In the genomic region with DNA sequence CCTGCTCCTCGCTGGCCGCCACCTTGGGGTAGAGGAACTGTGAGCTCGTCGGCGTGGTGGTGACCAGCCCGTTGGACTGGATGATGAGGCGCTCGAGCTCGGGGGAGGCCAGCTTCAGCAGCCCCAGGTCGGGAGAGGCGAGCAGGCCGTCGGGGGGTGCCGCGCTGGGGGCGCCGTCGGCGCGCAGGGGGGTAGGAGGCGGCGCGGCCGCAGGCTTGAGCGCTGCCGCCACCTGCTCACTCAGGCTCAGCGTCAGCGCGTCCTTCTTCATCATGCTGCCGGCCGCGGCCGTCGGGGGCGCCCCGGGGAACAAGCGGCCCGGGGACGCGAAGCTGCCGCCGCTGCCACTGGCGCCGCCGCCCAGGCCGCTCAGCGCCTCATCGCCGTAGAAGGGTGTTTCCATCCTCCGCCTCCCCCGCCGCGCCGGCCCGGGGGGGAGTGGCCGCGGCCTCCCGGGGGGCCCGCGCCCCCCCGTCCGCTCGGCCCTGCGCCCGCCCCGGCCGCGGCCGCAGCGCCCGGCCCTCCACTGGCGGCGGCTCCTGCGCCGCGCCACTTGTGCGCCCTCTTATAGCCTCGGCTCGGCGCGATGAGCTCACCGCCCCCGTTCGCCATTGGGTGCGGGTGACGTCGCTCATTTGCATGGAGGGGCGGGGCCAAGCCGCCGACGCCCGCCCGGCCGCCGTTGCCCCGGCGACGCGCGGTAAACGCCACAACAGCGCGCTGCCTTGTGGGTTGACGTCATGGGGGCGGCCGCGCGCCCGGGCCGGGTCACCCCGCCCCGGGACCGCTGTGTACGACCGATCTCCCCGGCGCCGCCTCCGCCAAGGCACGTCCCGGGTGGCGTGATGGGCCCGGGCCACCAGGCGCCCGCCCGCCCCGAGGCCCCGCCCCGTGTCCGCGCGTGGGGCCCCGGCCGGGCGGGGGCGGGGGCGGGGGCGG, we compare ENCODE assay signal across 1 cellular context.
TF ChIP-seq lines count a peak whose summit lies in the region.

A gene (minus strand): TSS at position 541 of the 939 bp plus-strand sequence. CDS start 138 bp downstream, at position 403.

TF ChIP-seq in HepG2, 621 proteins besides CTCF, POLR2A, EP300 and RAD21 (continued from another document and continues in another):
- TF ChIP-seq KLF6 (CRISPR knock-in tag; IDR thresholded peaks at IDR 0.05) = no peak
- TF ChIP-seq ZNF382 (CRISPR knock-in tag; IDR thresholded peaks at IDR 0.05; ENCODE audit: borderline replicate concordance) = no peak
- no peak for TF ChIP-seq TRIM24 (CRISPR knock-in tag; IDR thresholded peaks at IDR 0.05)
- no peak for TF ChIP-seq ARID2 (CRISPR knock-in tag; IDR thresholded peaks at IDR 0.05; ENCODE audit: borderline replicate concordance)
- TF ChIP-seq, protein P1, sequence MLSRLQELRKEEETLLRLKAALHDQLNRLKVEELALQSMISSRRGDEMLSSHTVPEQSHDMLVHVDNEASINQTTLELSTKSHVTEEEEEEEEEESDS (CRISPR knock-in tag; IDR thresholded peaks at IDR 0.05; ENCODE audit: borderline replicate concordance) = no peak
- peak; percentile 75; the same call in 1 of the 2 replicates for TF ChIP-seq ZNF446 (CRISPR knock-in tag; IDR thresholded peaks at IDR 0.05)
- no peak for TF ChIP-seq ZNF30 (CRISPR knock-in tag; IDR thresholded peaks at IDR 0.05)
- TF ChIP-seq SP140L (CRISPR knock-in tag; IDR thresholded peaks at IDR 0.05; ENCODE audit: borderline replicate concordance) = no peak
- 0 out of 2 replicates have a peak, but pooled peaks have one; percentile 3 for TF ChIP-seq ZNF788 (CRISPR knock-in tag; IDR thresholded peaks at IDR 0.05; ENCODE audit: borderline replicate concordance)
- TF ChIP-seq, protein P2, sequence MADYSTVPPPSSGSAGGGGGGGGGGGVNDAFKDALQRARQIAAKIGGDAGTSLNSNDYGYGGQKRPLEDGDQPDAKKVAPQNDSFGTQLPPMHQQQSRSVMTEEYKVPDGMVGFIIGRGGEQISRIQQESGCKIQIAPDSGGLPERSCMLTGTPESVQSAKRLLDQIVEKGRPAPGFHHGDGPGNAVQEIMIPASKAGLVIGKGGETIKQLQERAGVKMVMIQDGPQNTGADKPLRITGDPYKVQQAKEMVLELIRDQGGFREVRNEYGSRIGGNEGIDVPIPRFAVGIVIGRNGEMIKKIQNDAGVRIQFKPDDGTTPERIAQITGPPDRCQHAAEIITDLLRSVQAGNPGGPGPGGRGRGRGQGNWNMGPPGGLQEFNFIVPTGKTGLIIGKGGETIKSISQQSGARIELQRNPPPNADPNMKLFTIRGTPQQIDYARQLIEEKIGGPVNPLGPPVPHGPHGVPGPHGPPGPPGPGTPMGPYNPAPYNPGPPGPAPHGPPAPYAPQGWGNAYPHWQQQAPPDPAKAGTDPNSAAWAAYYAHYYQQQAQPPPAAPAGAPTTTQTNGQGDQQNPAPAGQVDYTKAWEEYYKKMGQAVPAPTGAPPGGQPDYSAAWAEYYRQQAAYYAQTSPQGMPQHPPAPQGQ (CRISPR knock-in tag; IDR thresholded peaks at IDR 0.05; ENCODE audit: borderline replicate concordance) = no peak
- no peak for TF ChIP-seq ZBTB42 (CRISPR knock-in tag; IDR thresholded peaks at IDR 0.05)
- no peak for TF ChIP-seq ZNF678 (CRISPR knock-in tag; IDR thresholded peaks at IDR 0.05)
- TF ChIP-seq ZNF350 (CRISPR knock-in tag; IDR thresholded peaks at IDR 0.05; ENCODE audit: borderline replicate concordance, low read depth) = no peak
- TF ChIP-seq NR1H2 (CRISPR knock-in tag; IDR thresholded peaks at IDR 0.05; ENCODE audit: borderline replicate concordance, low read depth) = no peak
- TF ChIP-seq, protein P3, sequence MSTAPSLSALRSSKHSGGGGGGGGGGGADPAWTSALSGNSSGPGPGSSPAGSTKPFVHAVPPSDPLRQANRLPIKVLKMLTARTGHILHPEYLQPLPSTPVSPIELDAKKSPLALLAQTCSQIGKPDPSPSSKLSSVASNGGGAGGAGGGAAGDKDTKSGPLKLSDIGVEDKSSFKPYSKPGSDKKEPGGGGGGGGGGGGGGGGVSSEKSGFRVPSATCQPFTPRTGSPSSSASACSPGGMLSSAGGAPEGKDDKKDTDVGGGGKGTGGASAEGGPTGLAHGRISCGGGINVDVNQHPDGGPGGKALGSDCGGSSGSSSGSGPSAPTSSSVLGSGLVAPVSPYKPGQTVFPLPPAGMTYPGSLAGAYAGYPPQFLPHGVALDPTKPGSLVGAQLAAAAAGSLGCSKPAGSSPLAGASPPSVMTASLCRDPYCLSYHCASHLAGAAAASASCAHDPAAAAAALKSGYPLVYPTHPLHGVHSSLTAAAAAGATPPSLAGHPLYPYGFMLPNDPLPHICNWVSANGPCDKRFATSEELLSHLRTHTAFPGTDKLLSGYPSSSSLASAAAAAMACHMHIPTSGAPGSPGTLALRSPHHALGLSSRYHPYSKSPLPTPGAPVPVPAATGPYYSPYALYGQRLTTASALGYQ (CRISPR knock-in tag; IDR thresholded peaks at IDR 0.05) = 0 out of 2 replicates have a peak, but pooled peaks have one; percentile 15
- TF ChIP-seq DR1 (CRISPR knock-in tag; IDR thresholded peaks at IDR 0.05) = peak; percentile 85; the same call in 1 of the 2 replicates
- no peak for TF ChIP-seq RBAK (CRISPR knock-in tag; IDR thresholded peaks at IDR 0.05)
- peak; percentile 74; the same call in 1 of the 2 replicates for TF ChIP-seq MAZ (IDR thresholded peaks at IDR 0.05; ENCODE audit: borderline replicate concordance, low read depth, low read length)
- no peak; the same call in none of the 2 replicates for TF ChIP-seq MAZ (CRISPR knock-in tag; IDR thresholded peaks at IDR 0.05; ENCODE audit: low read depth)
- TF ChIP-seq, protein P4, sequence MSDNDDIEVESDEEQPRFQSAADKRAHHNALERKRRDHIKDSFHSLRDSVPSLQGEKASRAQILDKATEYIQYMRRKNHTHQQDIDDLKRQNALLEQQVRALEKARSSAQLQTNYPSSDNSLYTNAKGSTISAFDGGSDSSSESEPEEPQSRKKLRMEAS (IDR thresholded peaks at IDR 0.05) = peak; percentile 57
- TF ChIP-seq, protein P5, sequence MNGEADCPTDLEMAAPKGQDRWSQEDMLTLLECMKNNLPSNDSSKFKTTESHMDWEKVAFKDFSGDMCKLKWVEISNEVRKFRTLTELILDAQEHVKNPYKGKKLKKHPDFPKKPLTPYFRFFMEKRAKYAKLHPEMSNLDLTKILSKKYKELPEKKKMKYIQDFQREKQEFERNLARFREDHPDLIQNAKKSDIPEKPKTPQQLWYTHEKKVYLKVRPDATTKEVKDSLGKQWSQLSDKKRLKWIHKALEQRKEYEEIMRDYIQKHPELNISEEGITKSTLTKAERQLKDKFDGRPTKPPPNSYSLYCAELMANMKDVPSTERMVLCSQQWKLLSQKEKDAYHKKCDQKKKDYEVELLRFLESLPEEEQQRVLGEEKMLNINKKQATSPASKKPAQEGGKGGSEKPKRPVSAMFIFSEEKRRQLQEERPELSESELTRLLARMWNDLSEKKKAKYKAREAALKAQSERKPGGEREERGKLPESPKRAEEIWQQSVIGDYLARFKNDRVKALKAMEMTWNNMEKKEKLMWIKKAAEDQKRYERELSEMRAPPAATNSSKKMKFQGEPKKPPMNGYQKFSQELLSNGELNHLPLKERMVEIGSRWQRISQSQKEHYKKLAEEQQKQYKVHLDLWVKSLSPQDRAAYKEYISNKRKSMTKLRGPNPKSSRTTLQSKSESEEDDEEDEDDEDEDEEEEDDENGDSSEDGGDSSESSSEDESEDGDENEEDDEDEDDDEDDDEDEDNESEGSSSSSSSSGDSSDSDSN (CRISPR knock-in tag; IDR thresholded peaks at IDR 0.05) = peak; percentile 67; the same call in 1 of the 2 replicates
- no peak for TF ChIP-seq ZNF572 (CRISPR knock-in tag; IDR thresholded peaks at IDR 0.05)
- peak; percentile 46; the same call in 1 of the 2 replicates for TF ChIP-seq SALL1 (CRISPR knock-in tag; IDR thresholded peaks at IDR 0.05)
- TF ChIP-seq ZNF484 (CRISPR knock-in tag; IDR thresholded peaks at IDR 0.05; ENCODE audit: borderline replicate concordance, low read depth) = no peak
- peak; percentile 89 for TF ChIP-seq HNRNPLL (IDR thresholded peaks at IDR 0.05; ENCODE audit: low read depth, low read length, poor library complexity, severe bottlenecking)
- TF ChIP-seq HHEX (CRISPR knock-in tag; IDR thresholded peaks at IDR 0.05) = no peak
- TF ChIP-seq, protein P6, sequence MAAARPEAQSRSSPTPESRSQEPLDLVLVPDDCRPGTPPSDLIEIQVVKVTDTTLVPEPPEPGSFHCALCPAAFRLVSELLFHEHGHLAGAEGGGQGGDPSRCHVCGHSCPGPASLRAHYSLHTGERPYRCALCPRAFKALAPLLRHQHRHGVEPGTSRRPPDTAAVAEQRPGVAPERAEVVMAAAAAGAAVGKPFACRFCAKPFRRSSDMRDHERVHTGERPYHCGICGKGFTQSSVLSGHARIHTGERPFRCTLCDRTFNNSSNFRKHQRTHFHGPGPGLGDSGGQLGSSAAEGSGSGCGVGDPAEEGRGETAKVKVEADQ (CRISPR knock-in tag; IDR thresholded peaks at IDR 0.05; ENCODE audit: borderline replicate concordance) = no peak
- TF ChIP-seq ZNF879 (CRISPR knock-in tag; IDR thresholded peaks at IDR 0.05) = no peak
- TF ChIP-seq CREB1 (IDR thresholded peaks at IDR 0.05) = peak; percentile 96
- TF ChIP-seq CREB1 (CRISPR knock-in tag; IDR thresholded peaks at IDR 0.05) = no peak
- no peak for TF ChIP-seq ZNF644 (CRISPR knock-in tag; IDR thresholded peaks at IDR 0.05; ENCODE audit: low read depth)
- TF ChIP-seq, protein P7, sequence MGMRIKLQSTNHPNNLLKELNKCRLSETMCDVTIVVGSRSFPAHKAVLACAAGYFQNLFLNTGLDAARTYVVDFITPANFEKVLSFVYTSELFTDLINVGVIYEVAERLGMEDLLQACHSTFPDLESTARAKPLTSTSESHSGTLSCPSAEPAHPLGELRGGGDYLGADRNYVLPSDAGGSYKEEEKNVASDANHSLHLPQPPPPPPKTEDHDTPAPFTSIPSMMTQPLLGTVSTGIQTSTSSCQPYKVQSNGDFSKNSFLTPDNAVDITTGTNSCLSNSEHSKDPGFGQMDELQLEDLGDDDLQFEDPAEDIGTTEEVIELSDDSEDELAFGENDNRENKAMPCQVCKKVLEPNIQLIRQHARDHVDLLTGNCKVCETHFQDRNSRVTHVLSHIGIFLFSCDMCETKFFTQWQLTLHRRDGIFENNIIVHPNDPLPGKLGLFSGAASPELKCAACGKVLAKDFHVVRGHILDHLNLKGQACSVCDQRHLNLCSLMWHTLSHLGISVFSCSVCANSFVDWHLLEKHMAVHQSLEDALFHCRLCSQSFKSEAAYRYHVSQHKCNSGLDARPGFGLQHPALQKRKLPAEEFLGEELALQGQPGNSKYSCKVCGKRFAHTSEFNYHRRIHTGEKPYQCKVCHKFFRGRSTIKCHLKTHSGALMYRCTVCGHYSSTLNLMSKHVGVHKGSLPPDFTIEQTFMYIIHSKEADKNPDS (CRISPR knock-in tag; IDR thresholded peaks at IDR 0.05) = no peak
- TF ChIP-seq ZNF616 (CRISPR knock-in tag; IDR thresholded peaks at IDR 0.05; ENCODE audit: low read depth) = no peak
- TF ChIP-seq BORCS8-MEF2B (CRISPR knock-in tag; IDR thresholded peaks at IDR 0.05) = no peak; the same call in 1 of the 2 replicates
- TF ChIP-seq PCBP2 (optimal IDR thresholded peaks at IDR 0.05; ENCODE audit: low read depth, low read length, poor library complexity, severe bottlenecking) = no peak
- TF ChIP-seq POLR2AphosphoS5 (IDR thresholded peaks at IDR 0.05; ENCODE audit: low read depth, low read length) = peak; percentile 70
- peak; percentile 78 for TF ChIP-seq MED1 (CRISPR knock-in tag; IDR thresholded peaks at IDR 0.05)
- peak; percentile 34 for TF ChIP-seq ASH2L (IDR thresholded peaks at IDR 0.05; ENCODE audit: insufficient read length, low read depth, low read length)
- TF ChIP-seq ZFYVE20 (CRISPR knock-in tag; IDR thresholded peaks at IDR 0.05; ENCODE audit: borderline replicate concordance, low read depth) = 0 out of 2 replicates have a peak, but pooled peaks have one; percentile 79
- TF ChIP-seq, protein P8, sequence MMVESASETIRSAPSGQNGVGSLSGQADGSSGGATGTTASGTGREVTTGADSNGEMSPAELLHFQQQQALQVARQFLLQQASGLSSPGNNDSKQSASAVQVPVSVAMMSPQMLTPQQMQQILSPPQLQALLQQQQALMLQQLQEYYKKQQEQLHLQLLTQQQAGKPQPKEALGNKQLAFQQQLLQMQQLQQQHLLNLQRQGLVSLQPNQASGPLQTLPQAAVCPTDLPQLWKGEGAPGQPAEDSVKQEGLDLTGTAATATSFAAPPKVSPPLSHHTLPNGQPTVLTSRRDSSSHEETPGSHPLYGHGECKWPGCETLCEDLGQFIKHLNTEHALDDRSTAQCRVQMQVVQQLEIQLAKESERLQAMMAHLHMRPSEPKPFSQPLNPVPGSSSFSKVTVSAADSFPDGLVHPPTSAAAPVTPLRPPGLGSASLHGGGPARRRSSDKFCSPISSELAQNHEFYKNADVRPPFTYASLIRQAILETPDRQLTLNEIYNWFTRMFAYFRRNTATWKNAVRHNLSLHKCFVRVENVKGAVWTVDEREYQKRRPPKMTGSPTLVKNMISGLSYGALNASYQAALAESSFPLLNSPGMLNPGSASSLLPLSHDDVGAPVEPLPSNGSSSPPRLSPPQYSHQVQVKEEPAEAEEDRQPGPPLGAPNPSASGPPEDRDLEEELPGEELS (CRISPR knock-in tag; IDR thresholded peaks at IDR 0.05) = no peak; the same call in 1 of the 2 replicates
- TF ChIP-seq NRL (CRISPR knock-in tag; IDR thresholded peaks at IDR 0.05; ENCODE audit: borderline replicate concordance) = no peak
- TF ChIP-seq MYNN (CRISPR knock-in tag; IDR thresholded peaks at IDR 0.05; ENCODE audit: low read depth) = no peak
- no peak for TF ChIP-seq ARHGAP35 (CRISPR knock-in tag; IDR thresholded peaks at IDR 0.05; ENCODE audit: borderline replicate concordance)
- TF ChIP-seq MBNL3 (CRISPR knock-in tag; conservative IDR thresholded peaks at IDR 0.05) = no peak
